Comparison of ENCODE assay signal across 13 cellular contexts in genomic region chr11:96567193-96567592, GRCh38.
A peak's percentile ranks its signal among the peaks of the same experiment; 100 is the strongest.
DNase-seq lines count a peak whose midpoint lies in the region; ATAC-seq and TF ChIP-seq lines count a peak whose summit lies in the region.
"Had no signal": no experiment of that assay in that cellular context is flagged by ENCODE, and none has a peak within 500 bp of the region (broad histone marks: within the 10 kb centered on the region; RNA-seq: fewer than 3 reads in every experiment).

No MANE protein-coding gene starts in this region.

- no peaks in the 10 kb centered on the region for H3K9me3 Mint-ChIP-seq in activated naive CD4-positive, alpha-beta T cell treated with anti-CD3 and anti-CD28 coated beads, Interleukin-2, amount 50 U/mL, for 72 hours
- no peaks in the 10 kb centered on the region for H3K9me3 Mint-ChIP-seq in activated naive CD4-positive, alpha-beta T cell treated with anti-CD3 and anti-CD28 coated beads for 36 hours
- no peaks in the 10 kb centered on the region for H3K9me3 Mint-ChIP-seq in activated CD8-positive, alpha-beta T cell treated with anti-CD3 and anti-CD28 coated beads for 36 hours
- H3K9me3 Mint-ChIP-seq: neural crest cell, type B pancreatic cell had no signal

- CTCF ChIA-PET in activated naive CD4-positive, alpha-beta T cell treated with anti-CD3 and anti-CD28 coated beads for 36 hours (lab: Charles Lee) = no interaction called here
- CTCF ChIA-PET in activated CD8-positive, alpha-beta T cell treated with anti-CD3 and anti-CD28 coated beads for 36 hours (lab: Charles Lee) = interaction anchor here (1.7 kb wide), 1 partner anchor 103 kb away, joined by 7 read pairs; no protein-coding TSS in a partner anchor

- H3K36me3 ChIP-seq in iPS-18a (ENCODE audit: control insufficient read depth, low read depth, low read length) (no peaks in the 10 kb centered on the region), gastroesophageal sphincter (no peaks in the 10 kb centered on the region), adrenal gland (replicated peaks in 1 of 2) (no peaks in the 10 kb centered on the region)

- H3K4me3 ChIP-seq in iPS-18a (ENCODE audit: low read length) = peak overlapping the region; percentile 50
- no peak overlapping the region for H3K4me3 ChIP-seq in gastroesophageal sphincter
- peak overlapping the region in 1 of 4 donors; percentile 31 for H3K4me3 ChIP-seq in adrenal gland

- no peak for TF ChIP-seq CTCF in activated CD8-positive, alpha-beta T cell treated with anti-CD3 and anti-CD28 coated beads for 36 hours (IDR thresholded peaks at IDR 0.05)
- TF ChIP-seq CTCF in gastroesophageal sphincter (IDR thresholded peaks at IDR 0.05) = no peak
- no peak for TF ChIP-seq CTCF in adrenal gland (IDR thresholded peaks at IDR 0.05)

- peak overlapping the region in 1 of 2 donors; percentile 68 for H3K27ac Mint-ChIP-seq in activated naive CD4-positive, alpha-beta T cell treated with anti-CD3 and anti-CD28 coated beads, Interleukin-2, amount 50 U/mL, for 72 hours
- H3K27ac Mint-ChIP-seq in activated naive CD4-positive, alpha-beta T cell treated with anti-CD3 and anti-CD28 coated beads for 36 hours = no peak overlapping the region
- H3K27ac Mint-ChIP-seq in activated CD8-positive, alpha-beta T cell treated with anti-CD3 and anti-CD28 coated beads for 36 hours = no peak overlapping the region
- H3K27ac Mint-ChIP-seq: type B pancreatic cell had no signal

- no peak overlapping the region for H3K4me3 Mint-ChIP-seq in activated naive CD4-positive, alpha-beta T cell treated with anti-CD3 and anti-CD28 coated beads for 36 hours
- H3K4me3 Mint-ChIP-seq in activated CD8-positive, alpha-beta T cell treated with anti-CD3 and anti-CD28 coated beads for 36 hours = no peak overlapping the region
- H3K4me3 Mint-ChIP-seq: neural crest cell, type B pancreatic cell had no signal

- H3K27me3 ChIP-seq in iPS-18a (ENCODE audit: control insufficient read depth, insufficient read depth, low read length) = no peaks in the 10 kb centered on the region
- no peaks in the 10 kb centered on the region for H3K27me3 ChIP-seq in gastroesophageal sphincter
- H3K27me3 ChIP-seq in adrenal gland = no peaks in the 10 kb centered on the region

- DNase-seq in activated naive CD4-positive, alpha-beta T cell treated with anti-CD3 and anti-CD28 coated beads, Interleukin-2, amount 50 U/mL, for 72 hours (ENCODE audit: low spot score in 2 of 2) = no peak
- DNase-seq in activated naive CD4-positive, alpha-beta T cell treated with anti-CD3 and anti-CD28 coated beads for 36 hours = no peak
- DNase-seq in activated CD8-positive, alpha-beta T cell treated with anti-CD3 and anti-CD28 coated beads for 36 hours = no peak
- DNase-seq in stromal cell of bone marrow (ENCODE audit: low read depth) = peak; percentile 2
- no peak for DNase-seq in adrenal gland
- DNase-seq: activated CD8-positive, alpha-beta memory T cell treated with anti-CD3 and anti-CD28 coated beads, Interleukin-2, amount 50 U/mL, for 48 hours; NCI-H187; stimulated activated CD4-positive, alpha-beta T cell treated with anti-CD3 and anti-CD28 coated beads, Interleukin-4, amount 100 ng/mL, for 24 hours had no signal

- no peak overlapping the region for H3K27ac ChIP-seq in iPS-18a (ENCODE audit: low read length)
- no peak overlapping the region for H3K27ac ChIP-seq in gastroesophageal sphincter
- no peak overlapping the region for H3K27ac ChIP-seq in adrenal gland

- TF ChIP-seq EP300 in gastroesophageal sphincter (IDR thresholded peaks at IDR 0.05) = no peak

- H3K4me1 Mint-ChIP-seq in activated naive CD4-positive, alpha-beta T cell treated with anti-CD3 and anti-CD28 coated beads for 36 hours (ENCODE audit: low read depth) = no peaks in the 10 kb centered on the region
- H3K4me1 Mint-ChIP-seq in activated CD8-positive, alpha-beta T cell treated with anti-CD3 and anti-CD28 coated beads for 36 hours (ENCODE audit: low read depth) = no peaks in the 10 kb centered on the region
- H3K4me1 Mint-ChIP-seq: neural crest cell had no signal

- H3K36me3 Mint-ChIP-seq in activated naive CD4-positive, alpha-beta T cell treated with anti-CD3 and anti-CD28 coated beads, Interleukin-2, amount 50 U/mL, for 72 hours = no peaks in the 10 kb centered on the region
- H3K36me3 Mint-ChIP-seq in activated naive CD4-positive, alpha-beta T cell treated with anti-CD3 and anti-CD28 coated beads for 36 hours (ENCODE audit: low read depth) = no peaks in the 10 kb centered on the region
- no peaks in the 10 kb centered on the region for H3K36me3 Mint-ChIP-seq in activated CD8-positive, alpha-beta T cell treated with anti-CD3 and anti-CD28 coated beads for 36 hours (ENCODE audit: low read depth)
- H3K36me3 Mint-ChIP-seq: type B pancreatic cell had no signal

- ATAC-seq in activated naive CD4-positive, alpha-beta T cell treated with anti-CD3 and anti-CD28 coated beads, Interleukin-2, amount 50 U/mL, for 72 hours = peak; percentile 87 to 93
- ATAC-seq in activated CD8-positive, alpha-beta T cell treated with anti-CD3 and anti-CD28 coated beads for 36 hours = peak; percentile 65
- ATAC-seq in gastroesophageal sphincter = no peak
- ATAC-seq in GM21447 (IDR thresholded peaks at IDR 0.05; ENCODE audit: unreplicated experiment) = no peak

- peak overlapping the region; percentile 13 for H3K9ac ChIP-seq in iPS-18a (ENCODE audit: low read length)

- H3K4me1 ChIP-seq in iPS-18a (ENCODE audit: control insufficient read depth, low read depth, low read length) = peaks cover 14% of the 10 kb centered on the region
- H3K4me1 ChIP-seq in gastroesophageal sphincter = no peaks in the 10 kb centered on the region
- no peaks in the 10 kb centered on the region for H3K4me1 ChIP-seq in adrenal gland (replicated peaks in 1 of 2)

- intact Hi-C loops in activated naive CD4-positive, alpha-beta T cell treated with anti-CD3 and anti-CD28 coated beads for 36 hours (cut with micrococcal nuclease) = no loop called here
- intact Hi-C loops in activated CD8-positive, alpha-beta T cell treated with anti-CD3 and anti-CD28 coated beads for 36 hours (cut with micrococcal nuclease) = no loop called here
- intact Hi-C loops in adrenal gland (cut with DNase I) = no loop called here

- no peaks in the 10 kb centered on the region for H3K27me3 Mint-ChIP-seq in activated naive CD4-positive, alpha-beta T cell treated with anti-CD3 and anti-CD28 coated beads for 36 hours (ENCODE audit: low read depth)
- no peaks in the 10 kb centered on the region for H3K27me3 Mint-ChIP-seq in activated CD8-positive, alpha-beta T cell treated with anti-CD3 and anti-CD28 coated beads for 36 hours

- WGBS in gastroesophageal sphincter (ENCODE audit: low coverage in 1 of 2), 2 donors = 41 to 42% methylated on average over 3 of the region's 3 CpGs
- WGBS in adrenal gland, 4 donors = 32 to 59% (median 44%) methylated on average over 3 of the region's 3 CpGs

- H3K9me3 ChIP-seq in iPS-18a (ENCODE audit: control insufficient read depth, low read depth, low read length) (no peaks in the 10 kb centered on the region), gastroesophageal sphincter (no peaks in the 10 kb centered on the region), adrenal gland (replicated peaks in 1 of 3) (no peaks in the 10 kb centered on the region)

- POLR2A ChIA-PET in activated CD8-positive, alpha-beta T cell treated with anti-CD3 and anti-CD28 coated beads for 36 hours (lab: Charles Lee) = no interaction called here

- no peak for TF ChIP-seq POLR2A in gastroesophageal sphincter (IDR thresholded peaks at IDR 0.05)
- TF ChIP-seq POLR2A in adrenal gland (IDR thresholded peaks at IDR 0.05) = no peak

Comparison
In these comparisons a context has a peak if more than half of its experiments do, and no peak if none do; other contexts are left out.
1. ATAC-seq: peak in activated naive CD4-positive, alpha-beta T cell treated with anti-CD3 and anti-CD28 coated beads, Interleukin-2, amount 50 U/mL, for 72 hours (2 of 2) and activated CD8-positive, alpha-beta T cell treated with anti-CD3 and anti-CD28 coated beads for 36 hours (single experiment); none in gastroesophageal sphincter (single experiment) and GM21447 (single experiment).